14 cellular contexts compared by ENCODE assay signal in genomic region chr15:57555270-57555669, GRCh38. TPM values are rescaled to one million over a fixed set of nuclear protein-coding genes. Genes with fewer than 3 reads are reported as not detected.
DNase-seq lines count a peak whose midpoint lies in the region; TF ChIP-seq lines count a peak whose summit lies in the region.
"Had no signal": no experiment of that assay in that cellular context is flagged by ENCODE, and none has a peak within 500 bp of the region (broad histone marks: within the 10 kb centered on the region; RNA-seq: fewer than 3 reads in every experiment).

No MANE protein-coding gene starts in this region.

- H3K9me3 ChIP-seq in GM23248 (ENCODE audit: low read depth) = no peaks in the 10 kb centered on the region
- H3K9me3 ChIP-seq in SJCRH30 (replicated peaks) = no peaks in the 10 kb centered on the region
- no peaks in the 10 kb centered on the region for H3K9me3 ChIP-seq in effector memory CD4-positive, alpha-beta T cell (ENCODE audit: control insufficient read depth, low read length)

- H3K27me3 ChIP-seq in GM23248 (replicated peaks; ENCODE audit: insufficient read depth) (no peaks in the 10 kb centered on the region), SJCRH30 (no peaks in the 10 kb centered on the region)
- H3K27me3 ChIP-seq in effector memory CD4-positive, alpha-beta T cell (replicated peaks; ENCODE audit: control insufficient read depth, insufficient read depth, low read length, poor library complexity, severe bottlenecking) = no peaks in the 10 kb centered on the region

- H2AFZ ChIP-seq in GM23248 = no peak overlapping the region

- no peaks in the 10 kb centered on the region for H3K27me3 Mint-ChIP-seq in progenitor cell of endocrine pancreas

- in situ Hi-C loops in GM23248 (cut with MboI) = loop anchor here (10.0 kb wide), 1 partner anchor 510 kb away; the partner anchor contains the start of gene ALDH1A2

- peak; percentile 26 for DNase-seq in GM23248
- peak; percentile 86 to 96 for DNase-seq in SJCRH30
- peak; percentile 17 for DNase-seq in fibroblast of pulmonary artery (ENCODE audit: low read depth)
- no peak for DNase-seq in progenitor cell of endocrine pancreas (ENCODE audit: low spot score, unreplicated experiment)
- DNase-seq in stimulated activated CD4-positive, alpha-beta T cell treated with anti-CD3 and anti-CD28 coated beads, Interleukin-4, amount 100 ng/mL, for 4 hours = no peak
- no peak for DNase-seq in activated T-cell treated with anti-CD3 and anti-CD28 coated beads for 4 hours
- no peak for DNase-seq in SHP77 treated with DMSO at 0.1 percent for 48 hours (lab: John Stamatoyannopoulos, UW)
- no peak for DNase-seq in effector memory CD4-positive, alpha-beta T cell
- DNase-seq: activated CD4-positive, alpha-beta T cell treated with anti-CD3 and anti-CD28 coated beads, Interleukin-2, amount 50 U/mL, for 48 hours; kidney glomerular epithelial cell; NCI-H146; stimulated activated CD4-positive, alpha-beta T cell treated with anti-CD3 and anti-CD28 coated beads, Interleukin-2, amount 100 ng/mL, for 24 hours; stimulated activated naive B cell treated with anti-CD40 and anti-IgM and Interleukin-4, amounts not matched to agents 10 μg/mL and 1 μg/mL and 100 μg/mL, for 72 hours had no signal

- H3K79me2 ChIP-seq in GM23248 (ENCODE audit: insufficient read depth) = no peaks in the 10 kb centered on the region

- H3K4me1 Mint-ChIP-seq in progenitor cell of endocrine pancreas (ENCODE audit: low read depth) = peaks cover 27% of the 10 kb centered on the region

- H3K27ac Mint-ChIP-seq in progenitor cell of endocrine pancreas = peak overlapping the region; percentile 60
- H3K27ac Mint-ChIP-seq: stimulated activated naive B cell treated with anti-CD40 and anti-IgM and Interleukin-4, amounts not matched to agents 10 μg/mL and 1 μg/mL and 100 μg/mL, for 72 hours; T-helper 1 cell treated with Interleukin-12 subunit alpha and Interleukin-12 subunit beta and Interleukin-4 antibody, amounts not matched to agents 30 μg/mL and 1 μg/mL, for 36 hours had no signal

- H3K4me1 ChIP-seq in GM23248 (ENCODE audit: insufficient read depth) (peaks cover 19% of the 10 kb centered on the region), SJCRH30 (peaks cover 59% of the 10 kb centered on the region)
- H3K4me1 ChIP-seq in effector memory CD4-positive, alpha-beta T cell (ENCODE audit: control insufficient read depth, insufficient read depth, low read length, poor library complexity, severe bottlenecking) = no peaks in the 10 kb centered on the region

- no peak overlapping the region for H3K4me3 Mint-ChIP-seq in progenitor cell of endocrine pancreas (ENCODE audit: low read depth)
- H3K4me3 Mint-ChIP-seq: stimulated activated naive B cell treated with anti-CD40 and anti-IgM and Interleukin-4, amounts not matched to agents 10 μg/mL and 1 μg/mL and 100 μg/mL, for 72 hours; T-helper 1 cell treated with Interleukin-12 subunit alpha and Interleukin-12 subunit beta and Interleukin-4 antibody, amounts not matched to agents 30 μg/mL and 1 μg/mL, for 36 hours had no signal

- WGBS in GM23248 (ENCODE audit: low coverage in 1 of 2, low lambda C conversion rate in 2 of 2, missing lambda C conversion rate in 2 of 2), 2 experiments = 92 to 95% methylated on average over 3 of the region's 3 CpGs

- H3K4me2 ChIP-seq in GM23248 (ENCODE audit: unreplicated experiment) = no peak overlapping the region

- H3K9me2 ChIP-seq in GM23248 (ENCODE audit: insufficient read depth) = no peaks in the 10 kb centered on the region

- H3K36me3 ChIP-seq in GM23248 (ENCODE audit: low read depth) = no peaks in the 10 kb centered on the region
- no peaks in the 10 kb centered on the region for H3K36me3 ChIP-seq in SJCRH30
- H3K36me3 ChIP-seq in effector memory CD4-positive, alpha-beta T cell (ENCODE audit: control insufficient read depth, insufficient read depth, low read length) = no peaks in the 10 kb centered on the region

- H3K9me3 Mint-ChIP-seq in progenitor cell of endocrine pancreas (ENCODE audit: low read depth) = no peaks in the 10 kb centered on the region
- H3K9me3 Mint-ChIP-seq: stimulated activated naive B cell treated with anti-CD40 and anti-IgM and Interleukin-4, amounts not matched to agents 10 μg/mL and 1 μg/mL and 100 μg/mL, for 72 hours had no signal

- TF ChIP-seq CTCF in fibroblast of pulmonary artery (IDR thresholded peaks at IDR 0.05; ENCODE audit: low read length, missing control alignments) (no peak), progenitor cell of endocrine pancreas (IDR thresholded peaks at IDR 0.05; ENCODE audit: unreplicated experiment) (no peak)

- H3K4me3 ChIP-seq in GM23248 = no peak overlapping the region
- peak overlapping the region; percentile 30 for H3K4me3 ChIP-seq in SJCRH30
- H3K4me3 ChIP-seq in fibroblast of pulmonary artery (replicated peaks; ENCODE audit: low read depth, low read length) = no peak overlapping the region
- H3K4me3 ChIP-seq in effector memory CD4-positive, alpha-beta T cell (ENCODE audit: insufficient read depth, low read depth, low read length, poor library complexity, severe bottlenecking) = no peak overlapping the region

- no peaks in the 10 kb centered on the region; the same call in 1 of the 2 replicates for H3F3A ChIP-seq in GM23248 (ENCODE audit: insufficient read depth)

- H3K27ac ChIP-seq in GM23248 (no peak overlapping the region), SJCRH30 (peak overlapping the region; percentile 98)
- H3K27ac ChIP-seq in effector memory CD4-positive, alpha-beta T cell (ENCODE audit: insufficient read depth, low read length, poor library complexity, severe bottlenecking) = no peak overlapping the region

- H3K36me3 Mint-ChIP-seq in progenitor cell of endocrine pancreas (ENCODE audit: insufficient read depth) = peaks cover 4% of the 10 kb centered on the region
- H3K36me3 Mint-ChIP-seq: stimulated activated naive B cell treated with anti-CD40 and anti-IgM and Interleukin-4, amounts not matched to agents 10 μg/mL and 1 μg/mL and 100 μg/mL, for 72 hours had no signal

- no peak overlapping the region for H3K9ac ChIP-seq in GM23248

- no peaks in the 10 kb centered on the region for H4K20me1 ChIP-seq in GM23248 (ENCODE audit: insufficient read depth)

RNA-seq across cellular contexts. Expression of gene MYZAP, which starts 36.4 kb away (rescaled TPM):
- total RNA-seq in GM23248 (2014; rRNA removed; shearing (Covaris generic)) = not detected in 2 replicates
- 0.11 and 0.13 TPM in 2 replicates for polyA plus RNA-seq in GM23248 (2016; fragmentation: Nextera tagmentation; extraction: Ambion mirVana)
- 13.0 and 15.9 TPM in 2 replicates for total RNA-seq in SJCRH30 (2014; rRNA removed; shearing (Covaris generic))
- total RNA-seq in progenitor cell of endocrine pancreas = 11.5 and 11.9 TPM in 2 replicates

Comparison
In these comparisons a context has a peak if more than half of its experiments do, and no peak if none do; other contexts are left out.
1. DNase-seq: peak in GM23248 (single experiment), SJCRH30 (2 of 2) and fibroblast of pulmonary artery (single experiment); none in progenitor cell of endocrine pancreas (single experiment), stimulated activated CD4-positive, alpha-beta T cell treated with anti-CD3 and anti-CD28 coated beads, Interleukin-4, amount 100 ng/mL, for 4 hours (0 of 2), activated T-cell treated with anti-CD3 and anti-CD28 coated beads for 4 hours (single experiment), SHP77 treated with DMSO at 0.1 percent for 48 hours (single experiment) and effector memory CD4-positive, alpha-beta T cell (0 of 3).
2. RNA of gene MYZAP, which starts 36.4 kb away (total RNA-seq): 13.0 to 15.9 TPM in SJCRH30 and 11.5 to 11.9 TPM in progenitor cell of endocrine pancreas; not detected in GM23248; every median in the first group is over 10 times any median in the second.